9 cellular contexts compared by ENCODE assay signal in genomic region chr4:177051473-177052060, GRCh38.
DNase-seq lines count a peak whose midpoint lies in the region; ATAC-seq, FAIRE-seq and TF ChIP-seq lines count a peak whose summit lies in the region.
"Had no signal": no experiment of that assay in that cellular context is flagged by ENCODE, and none has a peak within 500 bp of the region (broad histone marks: within the 10 kb centered on the region; RNA-seq: fewer than 3 reads in every experiment).

No MANE protein-coding gene starts in this region.

- no peaks in the 10 kb centered on the region for H3K27me3 ChIP-seq in BJ (ENCODE audit: control insufficient read depth, insufficient read depth, low read length)
- H3K27me3 ChIP-seq in MM.1S (replicated peaks; ENCODE audit: insufficient read depth, low read length): no peaks in the 10 kb centered on the region
- H3K27me3 ChIP-seq in GM12878 (replicated peaks in 1 of 2; ENCODE audit: control insufficient read depth in 2 of 2, insufficient read depth in 2 of 2, low read length in 1 of 2): no peaks in the 10 kb centered on the region; a peak in 1 of 4 replicates
- H3K27me3 ChIP-seq in naive thymus-derived CD4-positive, alpha-beta T cell (ENCODE audit: control insufficient read depth in 2 of 2, insufficient read depth in 2 of 2, low read length in 2 of 2): no peaks in the 10 kb centered on the region
- H3K27me3 ChIP-seq: SJSA1 had no signal

- H3K9ac ChIP-seq in MM.1S (ENCODE audit: low read length): no peak overlapping the region
- no peak overlapping the region for H3K9ac ChIP-seq in GM12878 (ENCODE audit: control insufficient read depth, insufficient read depth, low read length)

- peak; percentile 48 for TF ChIP-seq RAD21 in GM12878 (IDR thresholded peaks at IDR 0.05; ENCODE audit: insufficient read depth, low read depth, low read length)

- peaks cover 0 to 20% (median 6%) of the 10 kb centered on the region in 5 donors for H3K27me3 Mint-ChIP-seq in naive thymus-derived CD4-positive, alpha-beta T cell

- no peaks in the 10 kb centered on the region for H3K9me3 ChIP-seq in MM.1S (replicated peaks; ENCODE audit: insufficient read depth, low read length)
- no peaks in the 10 kb centered on the region for H3K9me3 ChIP-seq in GM12878 (replicated peaks; ENCODE audit: control insufficient read depth, insufficient read depth, low read length)
- H3K9me3 ChIP-seq in naive thymus-derived CD4-positive, alpha-beta T cell (ENCODE audit: control insufficient read depth in 2 of 3, low read length in 3 of 3): no peaks in the 10 kb centered on the region
- H3K9me3 ChIP-seq: SJSA1 had no signal

- H3K9me3 Mint-ChIP-seq in naive thymus-derived CD4-positive, alpha-beta T cell: no peaks in the 10 kb centered on the region

- BruUV-seq in GM12878 (replicated peaks; lab: Mats Ljungman, UMichigan): no TSS peak

- H2AFZ ChIP-seq in MM.1S (ENCODE audit: low read length) (no peak overlapping the region), GM12878 (ENCODE audit: control insufficient read depth, low read depth, low read length) (no peak overlapping the region)

- no peaks in the 10 kb centered on the region for H3K9me2 ChIP-seq in MM.1S (replicated peaks; ENCODE audit: insufficient read depth, low read length)

- TF ChIP-seq CTCF in BJ (IDR thresholded peaks at IDR 0.05; ENCODE audit: insufficient read depth, low read depth, low read length) (peak; percentile 27; the same call in 1 of the 2 replicates), MM.1S (IDR thresholded peaks at IDR 0.05; ENCODE audit: low read length) (peak; percentile 78), GM12878 (IDR thresholded peaks at IDR 0.05 in 2 of 3, conservative IDR thresholded peaks at IDR 0.05 in 1 of 3; ENCODE audit: control insufficient read depth in 2 of 3, extremely low read depth in 1 of 3, insufficient read depth in 1 of 3, low read depth in 3 of 3, low read length in 3 of 3) (peak; percentile 49 to 72 (median 63))

- RAD21 ChIA-PET in GM12878 (lab: Charles Lee; ENCODE audit: unreplicated experiment): interaction anchor here (1.0 to 1.3 kb wide), 3 partner anchors 23 to 674 kb away, joined by 3 to 6 read pairs (median 6); no protein-coding TSS in a partner anchor

- FAIRE-seq in GM12892 (lab: Jason Lieb, UNC) (peak; percentile 46), GM12878 (lab: Jason Lieb, UNC) (peak; percentile 83), frontal cortex (lab: Jason Lieb, UNC) (no peak)

- POLR2A ChIA-PET in BJ (lab: Charles Lee) (no interaction called here), GM12878 (lab: Charles Lee) (no interaction called here)
- POLR2A ChIA-PET in naive thymus-derived CD4-positive, alpha-beta T cell (lab: Charles Lee): interaction anchor here (0.6 kb wide), 1 partner anchor 1095 kb away, joined by 4 read pairs; no protein-coding TSS in a partner anchor

- DNase-seq in BJ (ENCODE audit: low read depth): no peak
- no peak for DNase-seq in GM12892 (ENCODE audit: insufficient read length)
- DNase-seq in MM.1S: peak; percentile 69
- no peak for DNase-seq in GM12878 (ENCODE audit: low read depth, low spot score)
- peak in 2 of 9 donors; percentile 1 to 13 for DNase-seq in naive thymus-derived CD4-positive, alpha-beta T cell
- DNase-seq in amniotic stem cell (lab: John Stamatoyannopoulos, UW): no peak
- DNase-seq in frontal cortex (ENCODE audit: low spot score in 2 of 2): no peak

- CTCF ChIA-PET in BJ (lab: Yijun Ruan, JAX): interaction anchor here (0.7 to 1.2 kb wide), 2 partner anchors 13 to 35 kb away, joined by 3 to 6 read pairs; no protein-coding TSS in a partner anchor
- CTCF ChIA-PET in GM12878 (lab: Yijun Ruan, JAX): interaction anchor here (0.9 to 2.2 kb wide), 18 partner anchors 9 to 675 kb away, joined by 3 to 16 read pairs (median 4); no protein-coding TSS in a partner anchor
- CTCF ChIA-PET in naive thymus-derived CD4-positive, alpha-beta T cell (lab: Charles Lee): no interaction called here

- H3K4me3 ChIP-seq in BJ (ENCODE audit: low read depth, low read length) (no peak overlapping the region), MM.1S (ENCODE audit: low read length) (no peak overlapping the region), GM12878 (no peak overlapping the region)
- no peak overlapping the region for H3K4me3 ChIP-seq in naive thymus-derived CD4-positive, alpha-beta T cell (ENCODE audit: low read length)
- H3K4me3 ChIP-seq: SJSA1 had no signal

- H3K4me1 ChIP-seq in MM.1S (ENCODE audit: low read length) (no peaks in the 10 kb centered on the region), GM12878 (ENCODE audit: control insufficient read depth, insufficient read depth, low read length) (no peaks in the 10 kb centered on the region)
- no peaks in the 10 kb centered on the region for H3K4me1 ChIP-seq in naive thymus-derived CD4-positive, alpha-beta T cell (ENCODE audit: control insufficient read depth in 2 of 2, insufficient read depth in 2 of 2, low read length in 2 of 2)

- H3K36me3 ChIP-seq in BJ (ENCODE audit: control insufficient read depth, insufficient read depth, low read length) (no peaks in the 10 kb centered on the region), MM.1S (replicated peaks; ENCODE audit: insufficient read depth, low read length) (no peaks in the 10 kb centered on the region), GM12878 (ENCODE audit: control insufficient read depth in 2 of 2, insufficient read depth in 2 of 2, low read length in 1 of 2) (no peaks in the 10 kb centered on the region)
- H3K36me3 ChIP-seq in naive thymus-derived CD4-positive, alpha-beta T cell (ENCODE audit: control insufficient read depth in 2 of 3, insufficient read depth in 3 of 3, low read length in 3 of 3): no peaks in the 10 kb centered on the region
- H3K36me3 ChIP-seq: SJSA1 had no signal

- peak; percentile 90 for ATAC-seq in HG02588 (IDR thresholded peaks at IDR 0.05; ENCODE audit: unreplicated experiment)
- peak; percentile 95 for ATAC-seq in GM12878
- peak; percentile 47 for ATAC-seq in naive thymus-derived CD4-positive, alpha-beta T cell

- in situ Hi-C loops in GM12878 (cut with MboI): loop anchor here (5.0 kb wide), 2 partner anchors 281 to 674 kb away; no protein-coding TSS in a partner anchor

- H3K27ac Mint-ChIP-seq in naive thymus-derived CD4-positive, alpha-beta T cell: no peak overlapping the region

- no peaks in the 10 kb centered on the region for H3K36me3 Mint-ChIP-seq in naive thymus-derived CD4-positive, alpha-beta T cell

- H3K4me3 Mint-ChIP-seq in naive thymus-derived CD4-positive, alpha-beta T cell: no peak overlapping the region

- H4K20me1 ChIP-seq in MM.1S (ENCODE audit: insufficient read depth, low read length): no peaks in the 10 kb centered on the region
- H4K20me1 ChIP-seq in GM12878 (ENCODE audit: control insufficient read depth, insufficient read depth): no peaks in the 10 kb centered on the region

- H3K4me1 Mint-ChIP-seq in naive thymus-derived CD4-positive, alpha-beta T cell: peaks cover 0 to 3% (median 0%) of the 10 kb centered on the region in 7 donors

- SMC1A ChIA-PET in GM12878 (lab: Charles Lee; ENCODE audit: uncharacterized antibody, unreplicated experiment): interaction anchor here (0.7 to 1.9 kb wide), 9 partner anchors 18 to 677 kb away, joined by 3 to 10 read pairs (median 3); partner anchors contain the start of gene NEIL3

- no peak for TF ChIP-seq POLR2A in GM12892 (IDR thresholded peaks at IDR 0.05; ENCODE audit: low read depth, low read length)
- TF ChIP-seq POLR2A in GM12878 (IDR thresholded peaks at IDR 0.05; ENCODE audit: low read depth, low read length): no peak

- intact Hi-C loops in GM12878 (cut with micrococcal nuclease; ENCODE audit: unreplicated experiment): loop anchor here (1.0 kb wide), 1 partner anchor 288 kb away; no protein-coding TSS in a partner anchor
- intact Hi-C loops in naive thymus-derived CD4-positive, alpha-beta T cell (cut with micrococcal nuclease): loop anchor here (1.0 kb wide), 2 partner anchors 261 to 288 kb away; no protein-coding TSS in a partner anchor

- H3K27ac ChIP-seq in MM.1S (ENCODE audit: low read length) (no peak overlapping the region), GM12878 (ENCODE audit: control insufficient read depth, insufficient read depth) (no peak overlapping the region)
- H3K27ac ChIP-seq in naive thymus-derived CD4-positive, alpha-beta T cell (ENCODE audit: low read depth, low read length): no peak overlapping the region
- H3K27ac ChIP-seq: SJSA1 had no signal

- no peaks in the 10 kb centered on the region for H3F3A ChIP-seq in MM.1S (ENCODE audit: insufficient read depth, low read length)

- 35% methylated on average over 7 of the region's 7 CpGs for WGBS in GM12878 (ENCODE audit: insufficient coverage, insufficient replicate concordance, low lambda C conversion rate, missing lambda C conversion rate)

- no peaks in the 10 kb centered on the region for H3K79me2 ChIP-seq in MM.1S (ENCODE audit: low read length)
- no peaks in the 10 kb centered on the region for H3K79me2 ChIP-seq in GM12878 (ENCODE audit: control insufficient read depth, insufficient read depth, low read length)

- H3K4me2 ChIP-seq in MM.1S (ENCODE audit: low read depth, low read length) (no peak overlapping the region), GM12878 (ENCODE audit: control insufficient read depth, insufficient read depth) (no peak overlapping the region)

- TF ChIP-seq EP300 in GM12878 (IDR thresholded peaks at IDR 0.05; ENCODE audit: borderline replicate concordance in 1 of 2, control insufficient read depth in 1 of 2, low read depth in 2 of 2, low read length in 2 of 2): no peak

TF ChIP-seq in GM12878, 131 proteins besides CTCF, POLR2A, EP300 and RAD21:
- TF ChIP-seq SMC3 (IDR thresholded peaks at IDR 0.05; ENCODE audit: borderline replicate concordance, low read length) (peak; percentile 44; the same call in 1 of the 2 replicates), NR2F1 (conservative IDR thresholded peaks at IDR 0.05) (no peak), RBBP5 (conservative IDR thresholded peaks at IDR 0.05) (no peak), TAF1 (IDR thresholded peaks at IDR 0.05; ENCODE audit: borderline replicate concordance, low read depth, low read length) (no peak)
TF ChIP-seq in GM12878: peak in this region for 1.

Comparison
In these comparisons a context has a peak if more than half of its experiments do, and no peak if none do; other contexts are left out.
1. CTCF ChIP-seq: peak in every context shown above with its lines; median percentile 78 in MM.1S; 63 in GM12878; 27 in BJ.